Comparison of ENCODE assay signal across 1 cellular context in genomic region chr16:66904846-66905632, GRCh38.
TF ChIP-seq lines count a peak whose summit lies in the region.

No MANE protein-coding gene starts in this region.

TF ChIP-seq in HepG2, 621 proteins besides CTCF, POLR2A, EP300 and RAD21 (continued from another document and continues in another):
- 0 out of 2 replicates have a peak, but pooled peaks have one; percentile 27 for TF ChIP-seq ZNF367 (CRISPR knock-in tag; IDR thresholded peaks at IDR 0.05; ENCODE audit: borderline replicate concordance)
- TF ChIP-seq, protein P1, sequence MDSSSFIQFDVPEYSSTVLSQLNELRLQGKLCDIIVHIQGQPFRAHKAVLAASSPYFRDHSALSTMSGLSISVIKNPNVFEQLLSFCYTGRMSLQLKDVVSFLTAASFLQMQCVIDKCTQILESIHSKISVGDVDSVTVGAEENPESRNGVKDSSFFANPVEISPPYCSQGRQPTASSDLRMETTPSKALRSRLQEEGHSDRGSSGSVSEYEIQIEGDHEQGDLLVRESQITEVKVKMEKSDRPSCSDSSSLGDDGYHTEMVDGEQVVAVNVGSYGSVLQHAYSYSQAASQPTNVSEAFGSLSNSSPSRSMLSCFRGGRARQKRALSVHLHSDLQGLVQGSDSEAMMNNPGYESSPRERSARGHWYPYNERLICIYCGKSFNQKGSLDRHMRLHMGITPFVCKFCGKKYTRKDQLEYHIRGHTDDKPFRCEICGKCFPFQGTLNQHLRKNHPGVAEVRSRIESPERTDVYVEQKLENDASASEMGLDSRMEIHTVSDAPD (CRISPR knock-in tag; IDR thresholded peaks at IDR 0.05): no peak
- TF ChIP-seq TRIM24 (CRISPR knock-in tag; IDR thresholded peaks at IDR 0.05): no peak
- TF ChIP-seq ZNF619 (CRISPR knock-in tag; IDR thresholded peaks at IDR 0.05): peak; percentile 11; the same call in 1 of the 2 replicates
- TF ChIP-seq, protein P2, sequence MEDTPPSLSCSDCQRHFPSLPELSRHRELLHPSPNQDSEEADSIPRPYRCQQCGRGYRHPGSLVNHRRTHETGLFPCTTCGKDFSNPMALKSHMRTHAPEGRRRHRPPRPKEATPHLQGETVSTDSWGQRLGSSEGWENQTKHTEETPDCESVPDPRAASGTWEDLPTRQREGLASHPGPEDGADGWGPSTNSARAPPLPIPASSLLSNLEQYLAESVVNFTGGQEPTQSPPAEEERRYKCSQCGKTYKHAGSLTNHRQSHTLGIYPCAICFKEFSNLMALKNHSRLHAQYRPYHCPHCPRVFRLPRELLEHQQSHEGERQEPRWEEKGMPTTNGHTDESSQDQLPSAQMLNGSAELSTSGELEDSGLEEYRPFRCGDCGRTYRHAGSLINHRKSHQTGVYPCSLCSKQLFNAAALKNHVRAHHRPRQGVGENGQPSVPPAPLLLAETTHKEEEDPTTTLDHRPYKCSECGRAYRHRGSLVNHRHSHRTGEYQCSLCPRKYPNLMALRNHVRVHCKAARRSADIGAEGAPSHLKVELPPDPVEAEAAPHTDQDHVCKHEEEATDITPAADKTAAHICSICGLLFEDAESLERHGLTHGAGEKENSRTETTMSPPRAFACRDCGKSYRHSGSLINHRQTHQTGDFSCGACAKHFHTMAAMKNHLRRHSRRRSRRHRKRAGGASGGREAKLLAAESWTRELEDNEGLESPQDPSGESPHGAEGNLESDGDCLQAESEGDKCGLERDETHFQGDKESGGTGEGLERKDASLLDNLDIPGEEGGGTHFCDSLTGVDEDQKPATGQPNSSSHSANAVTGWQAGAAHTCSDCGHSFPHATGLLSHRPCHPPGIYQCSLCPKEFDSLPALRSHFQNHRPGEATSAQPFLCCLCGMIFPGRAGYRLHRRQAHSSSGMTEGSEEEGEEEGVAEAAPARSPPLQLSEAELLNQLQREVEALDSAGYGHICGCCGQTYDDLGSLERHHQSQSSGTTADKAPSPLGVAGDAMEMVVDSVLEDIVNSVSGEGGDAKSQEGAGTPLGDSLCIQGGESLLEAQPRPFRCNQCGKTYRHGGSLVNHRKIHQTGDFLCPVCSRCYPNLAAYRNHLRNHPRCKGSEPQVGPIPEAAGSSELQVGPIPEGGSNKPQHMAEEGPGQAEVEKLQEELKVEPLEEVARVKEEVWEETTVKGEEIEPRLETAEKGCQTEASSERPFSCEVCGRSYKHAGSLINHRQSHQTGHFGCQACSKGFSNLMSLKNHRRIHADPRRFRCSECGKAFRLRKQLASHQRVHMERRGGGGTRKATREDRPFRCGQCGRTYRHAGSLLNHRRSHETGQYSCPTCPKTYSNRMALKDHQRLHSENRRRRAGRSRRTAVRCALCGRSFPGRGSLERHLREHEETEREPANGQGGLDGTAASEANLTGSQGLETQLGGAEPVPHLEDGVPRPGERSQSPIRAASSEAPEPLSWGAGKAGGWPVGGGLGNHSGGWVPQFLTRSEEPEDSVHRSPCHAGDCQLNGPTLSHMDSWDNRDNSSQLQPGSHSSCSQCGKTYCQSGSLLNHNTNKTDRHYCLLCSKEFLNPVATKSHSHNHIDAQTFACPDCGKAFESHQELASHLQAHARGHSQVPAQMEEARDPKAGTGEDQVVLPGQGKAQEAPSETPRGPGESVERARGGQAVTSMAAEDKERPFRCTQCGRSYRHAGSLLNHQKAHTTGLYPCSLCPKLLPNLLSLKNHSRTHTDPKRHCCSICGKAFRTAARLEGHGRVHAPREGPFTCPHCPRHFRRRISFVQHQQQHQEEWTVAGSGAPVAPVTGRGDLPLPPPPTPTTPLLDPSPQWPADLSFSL (CRISPR knock-in tag; IDR thresholded peaks at IDR 0.05): 0 out of 2 replicates have a peak, but pooled peaks have one; percentile 17
- TF ChIP-seq, protein P3, sequence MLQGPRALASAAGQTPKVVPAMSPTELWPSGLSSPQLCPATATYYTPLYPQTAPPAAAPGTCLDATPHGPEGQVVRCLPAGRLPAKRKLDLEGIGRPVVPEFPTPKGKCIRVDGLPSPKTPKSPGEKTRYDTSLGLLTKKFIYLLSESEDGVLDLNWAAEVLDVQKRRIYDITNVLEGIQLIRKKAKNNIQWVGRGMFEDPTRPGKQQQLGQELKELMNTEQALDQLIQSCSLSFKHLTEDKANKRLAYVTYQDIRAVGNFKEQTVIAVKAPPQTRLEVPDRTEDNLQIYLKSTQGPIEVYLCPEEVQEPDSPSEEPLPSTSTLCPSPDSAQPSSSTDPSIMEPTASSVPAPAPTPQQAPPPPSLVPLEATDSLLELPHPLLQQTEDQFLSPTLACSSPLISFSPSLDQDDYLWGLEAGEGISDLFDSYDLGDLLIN (CRISPR knock-in tag; IDR thresholded peaks at IDR 0.05; ENCODE audit: borderline replicate concordance): no peak
- TF ChIP-seq POLR2AphosphoS5 (IDR thresholded peaks at IDR 0.05; ENCODE audit: low read depth, low read length): 0 out of 2 replicates have a peak, but pooled peaks have one; percentile 29
- TF ChIP-seq, protein P4, sequence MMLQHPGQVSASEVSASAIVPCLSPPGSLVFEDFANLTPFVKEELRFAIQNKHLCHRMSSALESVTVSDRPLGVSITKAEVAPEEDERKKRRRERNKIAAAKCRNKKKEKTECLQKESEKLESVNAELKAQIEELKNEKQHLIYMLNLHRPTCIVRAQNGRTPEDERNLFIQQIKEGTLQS (CRISPR knock-in tag; IDR thresholded peaks at IDR 0.05): peak; percentile 5; the same call in 1 of the 2 replicates
- peak; percentile 68 for TF ChIP-seq JUND (CRISPR knock-in tag; IDR thresholded peaks at IDR 0.05)
- TF ChIP-seq ZNF607 (CRISPR knock-in tag; IDR thresholded peaks at IDR 0.05; ENCODE audit: borderline replicate concordance): peak; percentile 67; the same call in 1 of the 2 replicates
- no peak for TF ChIP-seq ZNF496 (CRISPR knock-in tag; IDR thresholded peaks at IDR 0.05; ENCODE audit: insufficient replicate concordance)
- peak; percentile 61 for TF ChIP-seq PPARG (CRISPR knock-in tag; conservative IDR thresholded peaks at IDR 0.05)
- no peak for TF ChIP-seq ZNF567 (CRISPR knock-in tag; IDR thresholded peaks at IDR 0.05; ENCODE audit: borderline replicate concordance)
- no peak for TF ChIP-seq ZKSCAN1 (IDR thresholded peaks at IDR 0.05; ENCODE audit: low read length)
- TF ChIP-seq ZNF746 (CRISPR knock-in tag; IDR thresholded peaks at IDR 0.05): peak; percentile 95
- peak; percentile 100 for TF ChIP-seq MEF2D (CRISPR knock-in tag; IDR thresholded peaks at IDR 0.05)
- no peak for TF ChIP-seq ONECUT2 (CRISPR knock-in tag; IDR thresholded peaks at IDR 0.05)
- TF ChIP-seq, protein P5, sequence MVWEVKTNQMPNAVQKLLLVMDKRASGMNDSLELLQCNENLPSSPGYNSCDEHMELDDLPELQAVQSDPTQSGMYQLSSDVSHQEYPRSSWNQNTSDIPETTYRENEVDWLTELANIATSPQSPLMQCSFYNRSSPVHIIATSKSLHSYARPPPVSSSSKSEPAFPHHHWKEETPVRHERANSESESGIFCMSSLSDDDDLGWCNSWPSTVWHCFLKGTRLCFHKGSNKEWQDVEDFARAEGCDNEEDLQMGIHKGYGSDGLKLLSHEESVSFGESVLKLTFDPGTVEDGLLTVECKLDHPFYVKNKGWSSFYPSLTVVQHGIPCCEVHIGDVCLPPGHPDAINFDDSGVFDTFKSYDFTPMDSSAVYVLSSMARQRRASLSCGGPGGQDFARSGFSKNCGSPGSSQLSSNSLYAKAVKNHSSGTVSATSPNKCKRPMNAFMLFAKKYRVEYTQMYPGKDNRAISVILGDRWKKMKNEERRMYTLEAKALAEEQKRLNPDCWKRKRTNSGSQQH (CRISPR knock-in tag; IDR thresholded peaks at IDR 0.05; ENCODE audit: low read depth): peak; percentile 20; the same call in 1 of the 2 replicates
- TF ChIP-seq, protein P6, sequence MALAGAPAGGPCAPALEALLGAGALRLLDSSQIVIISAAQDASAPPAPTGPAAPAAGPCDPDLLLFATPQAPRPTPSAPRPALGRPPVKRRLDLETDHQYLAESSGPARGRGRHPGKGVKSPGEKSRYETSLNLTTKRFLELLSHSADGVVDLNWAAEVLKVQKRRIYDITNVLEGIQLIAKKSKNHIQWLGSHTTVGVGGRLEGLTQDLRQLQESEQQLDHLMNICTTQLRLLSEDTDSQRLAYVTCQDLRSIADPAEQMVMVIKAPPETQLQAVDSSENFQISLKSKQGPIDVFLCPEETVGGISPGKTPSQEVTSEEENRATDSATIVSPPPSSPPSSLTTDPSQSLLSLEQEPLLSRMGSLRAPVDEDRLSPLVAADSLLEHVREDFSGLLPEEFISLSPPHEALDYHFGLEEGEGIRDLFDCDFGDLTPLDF (CRISPR knock-in tag; IDR thresholded peaks at IDR 0.05): 0 out of 2 replicates have a peak, but pooled peaks have one; percentile 24
- TF ChIP-seq KDM5A (IDR thresholded peaks at IDR 0.05; ENCODE audit: borderline replicate concordance, low read length): no peak
- peak in 1 of 2 experiments; percentile 41; a peak in 1 of 4 replicates for TF ChIP-seq NR2F1 (CRISPR knock-in tag; IDR thresholded peaks at IDR 0.05)
- TF ChIP-seq, protein P7, sequence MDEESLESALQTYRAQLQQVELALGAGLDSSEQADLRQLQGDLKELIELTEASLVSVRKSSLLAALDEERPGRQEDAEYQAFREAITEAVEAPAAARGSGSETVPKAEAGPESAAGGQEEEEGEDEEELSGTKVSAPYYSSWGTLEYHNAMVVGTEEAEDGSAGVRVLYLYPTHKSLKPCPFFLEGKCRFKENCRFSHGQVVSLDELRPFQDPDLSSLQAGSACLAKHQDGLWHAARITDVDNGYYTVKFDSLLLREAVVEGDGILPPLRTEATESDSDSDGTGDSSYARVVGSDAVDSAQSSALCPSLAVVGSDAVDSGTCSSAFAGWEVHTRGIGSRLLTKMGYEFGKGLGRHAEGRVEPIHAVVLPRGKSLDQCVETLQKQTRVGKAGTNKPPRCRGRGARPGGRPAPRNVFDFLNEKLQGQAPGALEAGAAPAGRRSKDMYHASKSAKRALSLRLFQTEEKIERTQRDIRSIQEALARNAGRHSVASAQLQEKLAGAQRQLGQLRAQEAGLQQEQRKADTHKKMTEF (CRISPR knock-in tag; IDR thresholded peaks at IDR 0.05): peak; percentile 69
- TF ChIP-seq ZFX (CRISPR knock-in tag; IDR thresholded peaks at IDR 0.05; ENCODE audit: low read depth): peak; percentile 70
- TF ChIP-seq ZBTB44 (CRISPR knock-in tag; IDR thresholded peaks at IDR 0.05): no peak
- TF ChIP-seq SMC3 (IDR thresholded peaks at IDR 0.05; ENCODE audit: low read length): no peak
- TF ChIP-seq, protein P8, sequence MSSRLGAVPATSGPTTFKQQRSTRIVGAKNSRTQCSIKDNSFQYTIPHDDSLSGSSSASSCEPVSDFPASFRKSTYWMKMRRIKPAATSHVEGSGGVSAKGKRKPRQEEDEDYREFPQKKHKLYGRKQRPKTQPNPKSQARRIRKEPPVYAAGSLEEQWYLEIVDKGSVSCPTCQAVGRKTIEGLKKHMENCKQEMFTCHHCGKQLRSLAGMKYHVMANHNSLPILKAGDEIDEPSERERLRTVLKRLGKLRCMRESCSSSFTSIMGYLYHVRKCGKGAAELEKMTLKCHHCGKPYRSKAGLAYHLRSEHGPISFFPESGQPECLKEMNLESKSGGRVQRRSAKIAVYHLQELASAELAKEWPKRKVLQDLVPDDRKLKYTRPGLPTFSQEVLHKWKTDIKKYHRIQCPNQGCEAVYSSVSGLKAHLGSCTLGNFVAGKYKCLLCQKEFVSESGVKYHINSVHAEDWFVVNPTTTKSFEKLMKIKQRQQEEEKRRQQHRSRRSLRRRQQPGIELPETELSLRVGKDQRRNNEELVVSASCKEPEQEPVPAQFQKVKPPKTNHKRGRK (CRISPR knock-in tag; IDR thresholded peaks at IDR 0.05): no peak
- peak; percentile 94 for TF ChIP-seq PATZ1 (CRISPR knock-in tag; IDR thresholded peaks at IDR 0.05)
- TF ChIP-seq ZSCAN29 (CRISPR knock-in tag; conservative IDR thresholded peaks at IDR 0.05): no peak
- TF ChIP-seq KDM2A (CRISPR knock-in tag; IDR thresholded peaks at IDR 0.05; ENCODE audit: borderline replicate concordance, low read depth): peak; percentile 61; the same call in 1 of the 2 replicates
- no peak for TF ChIP-seq ZNF431 (CRISPR knock-in tag; IDR thresholded peaks at IDR 0.05; ENCODE audit: borderline replicate concordance, low read depth)
- no peak for TF ChIP-seq ZNF24 (IDR thresholded peaks at IDR 0.05)
- peak; percentile 11; the same call in 1 of the 2 replicates for TF ChIP-seq SALL2 (CRISPR knock-in tag; IDR thresholded peaks at IDR 0.05)
- TF ChIP-seq YEATS4 (CRISPR knock-in tag; IDR thresholded peaks at IDR 0.05; ENCODE audit: borderline replicate concordance): peak; percentile 55; the same call in 1 of the 2 replicates
- TF ChIP-seq ZNF484 (CRISPR knock-in tag; IDR thresholded peaks at IDR 0.05; ENCODE audit: borderline replicate concordance, low read depth): no peak
- no peak for TF ChIP-seq ZFP90 (CRISPR knock-in tag; IDR thresholded peaks at IDR 0.05; ENCODE audit: borderline replicate concordance)
- 0 out of 2 replicates have a peak, but pooled peaks have one; percentile 21 for TF ChIP-seq ZFP1 (CRISPR knock-in tag; IDR thresholded peaks at IDR 0.05)
- no peak; the same call in 1 of the 2 replicates for TF ChIP-seq HIVEP1 (CRISPR knock-in tag; IDR thresholded peaks at IDR 0.05)
- TF ChIP-seq, protein P9, sequence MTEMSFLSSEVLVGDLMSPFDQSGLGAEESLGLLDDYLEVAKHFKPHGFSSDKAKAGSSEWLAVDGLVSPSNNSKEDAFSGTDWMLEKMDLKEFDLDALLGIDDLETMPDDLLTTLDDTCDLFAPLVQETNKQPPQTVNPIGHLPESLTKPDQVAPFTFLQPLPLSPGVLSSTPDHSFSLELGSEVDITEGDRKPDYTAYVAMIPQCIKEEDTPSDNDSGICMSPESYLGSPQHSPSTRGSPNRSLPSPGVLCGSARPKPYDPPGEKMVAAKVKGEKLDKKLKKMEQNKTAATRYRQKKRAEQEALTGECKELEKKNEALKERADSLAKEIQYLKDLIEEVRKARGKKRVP (CRISPR knock-in tag; IDR thresholded peaks at IDR 0.05): no peak
